ENCODE assay signal across 8 cellular contexts in the genomic region with DNA sequence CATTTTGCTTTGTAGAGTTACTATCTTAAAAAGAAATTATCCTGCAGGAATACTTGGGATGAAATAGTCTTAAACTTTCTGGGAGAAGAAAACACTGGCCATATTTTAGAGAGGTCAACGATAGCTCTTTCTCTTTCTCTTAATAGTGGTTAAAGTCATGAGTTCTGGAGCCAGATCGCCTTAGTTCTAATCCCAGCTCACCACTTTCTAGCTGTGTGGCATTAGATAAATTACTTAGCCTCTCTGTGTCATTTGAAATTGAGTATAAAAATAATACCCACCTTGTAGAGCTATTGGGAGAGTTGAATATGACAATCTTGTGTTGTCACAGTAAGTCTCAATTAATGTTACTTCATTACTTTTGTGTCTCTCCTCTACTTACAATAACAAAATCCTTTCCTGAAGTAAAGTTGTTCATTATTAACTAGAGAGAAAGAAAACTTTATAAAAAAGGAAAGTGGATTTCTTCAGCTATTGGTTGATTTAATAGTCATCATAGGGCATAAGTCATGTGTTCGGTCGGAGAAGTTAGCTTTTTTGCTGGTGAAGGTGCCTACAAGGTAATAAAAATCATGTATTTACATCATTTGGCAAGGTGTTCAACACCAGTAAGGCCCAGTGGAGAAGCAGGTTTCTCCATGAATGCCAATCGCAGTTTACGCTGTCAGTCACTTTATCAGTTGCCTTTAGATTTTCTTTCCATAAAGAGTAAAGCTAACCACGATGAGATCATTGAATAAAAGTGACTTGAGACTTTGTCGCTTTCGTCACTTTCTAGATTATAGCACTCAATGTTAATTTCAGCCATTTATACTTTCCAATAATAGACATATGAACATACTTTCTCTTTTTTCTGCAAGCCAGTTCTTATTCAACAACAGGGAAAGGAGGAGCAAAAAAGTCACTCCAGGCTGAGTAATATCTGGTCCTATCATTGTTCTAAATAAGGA. TPM values are rescaled to one million over a fixed set of nuclear protein-coding genes. Genes with fewer than 3 reads are reported as not detected.
DNase-seq lines count a peak whose midpoint lies in the region; ATAC-seq and TF ChIP-seq lines count a peak whose summit lies in the region.

No MANE protein-coding gene starts in this region.

- peak overlapping the region; percentile 74 for H3K4me2 ChIP-seq in GM23338

- H3K27me3 Mint-ChIP-seq in GM23338 (ENCODE audit: insufficient read depth, low read depth, poor library complexity): peaks cover 8% of the 10 kb centered on the region
- H3K27me3 Mint-ChIP-seq in activated CD4-positive, alpha-beta memory T cell treated with anti-CD3 and anti-CD28 coated beads, Interleukin-2, amount 10 ng/mL, durations not matched to agents 7 days and 5 days: no peaks in the 10 kb centered on the region

- H2AFZ ChIP-seq in GM23338: no peak overlapping the region

- H3K27me3 ChIP-seq in GM23338 (ENCODE audit: insufficient read depth): no peaks in the 10 kb centered on the region
- no peaks in the 10 kb centered on the region for H3K27me3 ChIP-seq in foreskin keratinocyte
- no peaks in the 10 kb centered on the region for H3K27me3 ChIP-seq in gastrocnemius medialis

- H3K4me3 ChIP-seq in GM23338: peak overlapping the region; percentile 57
- H3K4me3 ChIP-seq in gastrocnemius medialis: peak overlapping the region; percentile 61 to 91 (median 66)

- no peaks in the 10 kb centered on the region for H3K36me3 ChIP-seq in GM23338 (ENCODE audit: insufficient read depth)
- no peaks in the 10 kb centered on the region for H3K36me3 ChIP-seq in gastrocnemius medialis

- TF ChIP-seq CTCF in GM23338 (conservative IDR thresholded peaks at IDR 0.05; ENCODE audit: low read depth in 2 of 2) (no peak), foreskin keratinocyte (conservative IDR thresholded peaks at IDR 0.05) (no peak), gastrocnemius medialis (IDR thresholded peaks at IDR 0.05 in 4 of 5, conservative IDR thresholded peaks at IDR 0.05 in 1 of 5) (no peak)

- DNase-seq in GM23338 (ENCODE audit: low spot score) (no peak), foreskin keratinocyte (peak in 1 of 2 donors; percentile 50), gastrocnemius medialis (no peak)
- no peak for DNase-seq in activated CD4-positive, alpha-beta memory T cell treated with anti-CD3 and anti-CD28 coated beads, Interleukin-2, amount 10 ng/mL, durations not matched to agents 7 days and 5 days

- H3F3A ChIP-seq in GM23338 (replicated peaks; ENCODE audit: low read depth): no peaks in the 10 kb centered on the region

- no peaks in the 10 kb centered on the region for H4K20me1 ChIP-seq in GM23338 (replicated peaks; ENCODE audit: insufficient read depth)

- H3K9me2 ChIP-seq in GM23338 (ENCODE audit: insufficient read depth): no peaks in the 10 kb centered on the region

- peaks cover 47% of the 10 kb centered on the region for H3K4me1 Mint-ChIP-seq in GM23338
- peaks cover 65% of the 10 kb centered on the region for H3K4me1 Mint-ChIP-seq in activated CD4-positive, alpha-beta memory T cell treated with anti-CD3 and anti-CD28 coated beads, Interleukin-2, amount 10 ng/mL, durations not matched to agents 7 days and 5 days

- H3K27ac ChIP-seq in GM23338 (ENCODE audit: low read depth) (no peak overlapping the region), foreskin keratinocyte (peak overlapping the region; percentile 76), gastrocnemius medialis (peak overlapping the region; percentile 74 to 84 (median 75))

- in situ Hi-C loops in gastrocnemius medialis (cut with MboI; ENCODE audit: low sequenced_read_pairs in 4 of 4): no loop called here

- no peak for TF ChIP-seq POLR2A in gastrocnemius medialis (IDR thresholded peaks at IDR 0.05)

- no peaks in the 10 kb centered on the region for H3K9me3 Mint-ChIP-seq in GM23338
- peaks cover 2% of the 10 kb centered on the region for H3K9me3 Mint-ChIP-seq in activated CD4-positive, alpha-beta memory T cell treated with anti-CD3 and anti-CD28 coated beads, Interleukin-2, amount 10 ng/mL, durations not matched to agents 7 days and 5 days

- CTCF ChIA-PET in activated CD4-positive, alpha-beta memory T cell treated with anti-CD3 and anti-CD28 coated beads, Interleukin-2, amount 10 ng/mL, durations not matched to agents 7 days and 5 days (lab: Charles Lee): interaction anchor here (1.0 to 2.9 kb wide), 5 partner anchors 10 to 265 kb away, joined by 3 to 14 read pairs (median 5); no protein-coding TSS in a partner anchor

- no peak overlapping the region for H3K27ac Mint-ChIP-seq in GM23338
- H3K27ac Mint-ChIP-seq in activated CD4-positive, alpha-beta memory T cell treated with anti-CD3 and anti-CD28 coated beads, Interleukin-2, amount 10 ng/mL, durations not matched to agents 7 days and 5 days: peak overlapping the region; percentile 99

- ATAC-seq in GM23338 (no peak), foreskin keratinocyte (no peak), gastrocnemius medialis (no peak), HG03108 (IDR thresholded peaks at IDR 0.05; ENCODE audit: unreplicated experiment) (no peak), GM18517 (IDR thresholded peaks at IDR 0.05; ENCODE audit: unreplicated experiment) (no peak), HG03342 (IDR thresholded peaks at IDR 0.05; ENCODE audit: unreplicated experiment) (no peak), GM21447 (IDR thresholded peaks at IDR 0.05; ENCODE audit: unreplicated experiment) (no peak)

- peak overlapping the region; percentile 88; the same call in 2 of the 3 replicates for H3K4me3 Mint-ChIP-seq in GM23338
- peak overlapping the region; percentile 86 for H3K4me3 Mint-ChIP-seq in activated CD4-positive, alpha-beta memory T cell treated with anti-CD3 and anti-CD28 coated beads, Interleukin-2, amount 10 ng/mL, durations not matched to agents 7 days and 5 days

- H3K9me3 ChIP-seq in gastrocnemius medialis: no peaks in the 10 kb centered on the region

- intact Hi-C loops in gastrocnemius medialis (cut with DNase I; ENCODE audit: low total_unique reads): loop anchor here (5.0 to 10.0 kb wide), 5 partner anchors 58 to 344 kb away; a partner anchor contains a TSS

- H3K4me1 ChIP-seq in GM23338 (ENCODE audit: insufficient read depth): peaks cover 52% of the 10 kb centered on the region
- H3K4me1 ChIP-seq in foreskin keratinocyte: peaks cover 14% of the 10 kb centered on the region
- H3K4me1 ChIP-seq in gastrocnemius medialis: peaks cover 6 to 12% of the 10 kb centered on the region in 2 donors

- POLR2A ChIA-PET in activated CD4-positive, alpha-beta memory T cell treated with anti-CD3 and anti-CD28 coated beads, Interleukin-2, amount 10 ng/mL, durations not matched to agents 7 days and 5 days (lab: Charles Lee): interaction anchor here (0.7 to 7.8 kb wide), 23 partner anchors 8 to 265 kb away, joined by 3 to 138 read pairs (median 5); no protein-coding TSS in a partner anchor

- peaks cover 41% of the 10 kb centered on the region for H3K79me2 ChIP-seq in GM23338 (replicated peaks; ENCODE audit: insufficient read depth)

- H3K36me3 Mint-ChIP-seq in GM23338 (ENCODE audit: low read depth): no peaks in the 10 kb centered on the region
- H3K36me3 Mint-ChIP-seq in activated CD4-positive, alpha-beta memory T cell treated with anti-CD3 and anti-CD28 coated beads, Interleukin-2, amount 10 ng/mL, durations not matched to agents 7 days and 5 days (ENCODE audit: low read depth): peaks cover 45% of the 10 kb centered on the region

TF ChIP-seq in GM23338, 12 proteins besides CTCF, POLR2A, EP300 and RAD21 (continues in another document):
- TF ChIP-seq STAT1 (IDR thresholded peaks at IDR 0.05; ENCODE audit: unreplicated experiment) (no peak), JUNB (IDR thresholded peaks at IDR 0.05; ENCODE audit: unreplicated experiment) (no peak), ZNF331 (CRISPR knock-in tag; IDR thresholded peaks at IDR 0.05; ENCODE audit: low read depth) (no peak)

RNA-seq across cellular contexts. Expression of a gene that starts 2.0 kb away (rescaled TPM):
- total RNA-seq in GM23338 (2014; rRNA removed; shearing (Covaris generic)): 13.0 and 17.4 TPM in 2 replicates
- polyA plus RNA-seq in GM23338 (2016; fragmentation: Nextera tagmentation; extraction: Ambion mirVana) (4.4 and 5.6 TPM in 2 replicates), foreskin keratinocyte (1.1 and 1.2 TPM in 2 replicates)
- 10 to 100 TPM; 60.1 to 64.8 TPM for total RNA-seq in activated CD4-positive, alpha-beta memory T cell treated with anti-CD3 and anti-CD28 coated beads, Interleukin-2, amount 10 ng/mL, durations not matched to agents 7 days and 5 days
- total RNA-seq in foreskin keratinocyte (3.1 and 3.6 TPM in 2 replicates), gastrocnemius medialis (10 to 100 TPM; 19.8 to 49.4 (median 35.6) TPM)
